Comparison of ENCODE assay signal across 10 cellular contexts in genomic region chr14:50082308-50082742, GRCh38. TPM values are rescaled to one million over a fixed set of nuclear protein-coding genes. Genes with fewer than 3 reads are reported as not detected.
DNase-seq lines count a peak whose midpoint lies in the region; ATAC-seq and TF ChIP-seq lines count a peak whose summit lies in the region.
"Had no signal": no experiment of that assay in that cellular context is flagged by ENCODE, and none has a peak within 500 bp of the region (broad histone marks: within the 10 kb centered on the region; RNA-seq: fewer than 3 reads in every experiment).

No MANE protein-coding gene starts in this region.

- no peak overlapping the region for H3K4me3 ChIP-seq in BLaER1 treated with 17β-estradiol and CSF1 and Interleukin-3, amounts not matched to agents 10 nM and 100 nM
- no peak overlapping the region for H3K4me3 ChIP-seq in PC-3 (ENCODE audit: low read length)
- H3K4me3 ChIP-seq: left ventricle myocardium inferior had no signal

- intact Hi-C loops in PC-3 (cut with micrococcal nuclease) = no loop called here

- H2AFZ ChIP-seq in PC-3 (ENCODE audit: low read length) = no peak overlapping the region

- no peaks in the 10 kb centered on the region for H3F3A ChIP-seq in PC-3 (ENCODE audit: low read length, unreplicated experiment)

- no peaks in the 10 kb centered on the region for H3K27me3 Mint-ChIP-seq in T-helper 1 cell treated with Interleukin-12 subunit alpha and Interleukin-12 subunit beta and Interleukin-4 antibody, amounts not matched to agents 30 μg/mL and 1 μg/mL, for 36 hours (ENCODE audit: low read depth)
- H3K27me3 Mint-ChIP-seq in activated naive CD8-positive, alpha-beta T cell treated with anti-CD3 and anti-CD28 coated beads for 36 hours = no peaks in the 10 kb centered on the region
- peaks cover 5% of the 10 kb centered on the region for H3K27me3 Mint-ChIP-seq in nephron progenitor cell (ENCODE audit: low read depth, poor library complexity)

- H3K4me1 Mint-ChIP-seq in T-helper 1 cell treated with Interleukin-12 subunit alpha and Interleukin-12 subunit beta and Interleukin-4 antibody, amounts not matched to agents 30 μg/mL and 1 μg/mL, for 36 hours (ENCODE audit: low read depth) = peaks cover 54% of the 10 kb centered on the region
- peaks cover 68% of the 10 kb centered on the region for H3K4me1 Mint-ChIP-seq in activated naive CD8-positive, alpha-beta T cell treated with anti-CD3 and anti-CD28 coated beads for 36 hours
- peaks cover 35% of the 10 kb centered on the region for H3K4me1 Mint-ChIP-seq in nephron progenitor cell

- peaks cover 4% of the 10 kb centered on the region for H3K9me3 Mint-ChIP-seq in T-helper 1 cell treated with Interleukin-12 subunit alpha and Interleukin-12 subunit beta and Interleukin-4 antibody, amounts not matched to agents 30 μg/mL and 1 μg/mL, for 36 hours
- H3K9me3 Mint-ChIP-seq in activated naive CD8-positive, alpha-beta T cell treated with anti-CD3 and anti-CD28 coated beads for 36 hours = peaks cover 7% of the 10 kb centered on the region
- peaks cover 12% of the 10 kb centered on the region for H3K9me3 Mint-ChIP-seq in nephron progenitor cell
- H3K9me3 Mint-ChIP-seq: HFFc6 had no signal

- DNase-seq in activated naive CD8-positive, alpha-beta T cell treated with anti-CD3 and anti-CD28 coated beads for 36 hours = peak; percentile 55
- DNase-seq in nephron progenitor cell = no peak
- DNase-seq in erythroblast (lab: John Stamatoyannopoulos, UW) = no peak
- no peak for DNase-seq in HPDE6-E6E7 (ENCODE audit: extremely low spot score)
- DNase-seq in PC-3 = no peak
- DNase-seq: left ventricle myocardium inferior had no signal

- H3K36me3 Mint-ChIP-seq in T-helper 1 cell treated with Interleukin-12 subunit alpha and Interleukin-12 subunit beta and Interleukin-4 antibody, amounts not matched to agents 30 μg/mL and 1 μg/mL, for 36 hours (ENCODE audit: low read depth) = peaks cover 19% of the 10 kb centered on the region
- H3K36me3 Mint-ChIP-seq in activated naive CD8-positive, alpha-beta T cell treated with anti-CD3 and anti-CD28 coated beads for 36 hours = peaks cover 31% of the 10 kb centered on the region
- no peaks in the 10 kb centered on the region for H3K36me3 Mint-ChIP-seq in nephron progenitor cell (ENCODE audit: low read depth)

- H3K4me3 Mint-ChIP-seq in T-helper 1 cell treated with Interleukin-12 subunit alpha and Interleukin-12 subunit beta and Interleukin-4 antibody, amounts not matched to agents 30 μg/mL and 1 μg/mL, for 36 hours = peak overlapping the region; percentile 55
- peak overlapping the region; percentile 87 for H3K4me3 Mint-ChIP-seq in activated naive CD8-positive, alpha-beta T cell treated with anti-CD3 and anti-CD28 coated beads for 36 hours
- H3K4me3 Mint-ChIP-seq in nephron progenitor cell = no peak overlapping the region
- H3K4me3 Mint-ChIP-seq: HFFc6 had no signal

- peak overlapping the region in 5 of 11 experiments; percentile 3 to 41 (median 11); a peak in 3 of 22 replicates for H3K9ac ChIP-seq in BLaER1 treated with 17β-estradiol and CSF1 and Interleukin-3, amounts not matched to agents 10 nM and 100 nM
- H3K9ac ChIP-seq in PC-3 (ENCODE audit: low read length) = no peak overlapping the region

- TF ChIP-seq CTCF in nephron progenitor cell (IDR thresholded peaks at IDR 0.05) (no peak), PC-3 (conservative IDR thresholded peaks at IDR 0.05; ENCODE audit: low read depth, low read length) (no peak)

- BruUV-seq in PC-3 (replicated peaks; lab: Mats Ljungman, UMichigan) = no TSS peak

- peak overlapping the region in 7 of 11 experiments; percentile 8 to 64 (median 50); a peak in 9 of 22 replicates for H3K27ac ChIP-seq in BLaER1 treated with 17β-estradiol and CSF1 and Interleukin-3, amounts not matched to agents 10 nM and 100 nM
- no peak overlapping the region for H3K27ac ChIP-seq in PC-3 (ENCODE audit: low read length)
- H3K27ac ChIP-seq: left ventricle myocardium inferior had no signal

- H3K4me2 ChIP-seq in BLaER1 treated with 17β-estradiol and CSF1 and Interleukin-3, amounts not matched to agents 10 nM and 100 nM = peak overlapping the region; percentile 25 to 75 (median 55)
- no peak overlapping the region for H3K4me2 ChIP-seq in PC-3 (ENCODE audit: low read length)

- H3K27me3 ChIP-seq in BLaER1 treated with 17β-estradiol and CSF1 and Interleukin-3, amounts not matched to agents 10 nM and 100 nM = no peaks in the 10 kb centered on the region
- no peaks in the 10 kb centered on the region for H3K27me3 ChIP-seq in PC-3 (ENCODE audit: low read length)

- CTCF ChIA-PET in PC-3 (lab: Charles Lee) = no interaction called here

- no peaks in the 10 kb centered on the region for H3K36me3 ChIP-seq in BLaER1 treated with 17β-estradiol and CSF1 and Interleukin-3, amounts not matched to agents 10 nM and 100 nM
- no peaks in the 10 kb centered on the region for H3K36me3 ChIP-seq in PC-3 (ENCODE audit: low read depth, low read length)
- H3K36me3 ChIP-seq: left ventricle myocardium inferior had no signal

- H3K9me2 ChIP-seq in PC-3 (replicated peaks; ENCODE audit: low read length) = no peaks in the 10 kb centered on the region

- peaks cover 0 to 4% (median 0%) of the 10 kb centered on the region in 11 experiments; a peak in 1 of 22 replicates for H3K9me3 ChIP-seq in BLaER1 treated with 17β-estradiol and CSF1 and Interleukin-3, amounts not matched to agents 10 nM and 100 nM (replicated peaks in 1 of 11)
- H3K9me3 ChIP-seq in PC-3 (ENCODE audit: low read length) = no peaks in the 10 kb centered on the region
- H3K9me3 ChIP-seq: left ventricle myocardium inferior had no signal

- TF ChIP-seq POLR2A in erythroblast (IDR thresholded peaks at IDR 0.05; ENCODE audit: low read length) = no peak

- peaks cover 37 to 56% (median 44%) of the 10 kb centered on the region in 10 experiments; a peak in 19 of 20 replicates for H3K4me1 ChIP-seq in BLaER1 treated with 17β-estradiol and CSF1 and Interleukin-3, amounts not matched to agents 10 nM and 100 nM
- H3K4me1 ChIP-seq in PC-3 (ENCODE audit: insufficient read depth, low read length) = 0 out of 2 replicates have a peak, but pooled peaks cover 4% of the 10 kb centered on the region
- H3K4me1 ChIP-seq: left ventricle myocardium inferior had no signal

- no peaks in the 10 kb centered on the region for H4K20me1 ChIP-seq in BLaER1 treated with 17β-estradiol and CSF1 and Interleukin-3, amounts not matched to agents 10 nM and 100 nM
- H4K20me1 ChIP-seq in PC-3 (ENCODE audit: low read length) = no peaks in the 10 kb centered on the region

- no peak for ATAC-seq in GM21717 (IDR thresholded peaks at IDR 0.05; ENCODE audit: unreplicated experiment)
- no peak for ATAC-seq in PC-3

- POLR2A ChIA-PET in PC-3 (lab: Charles Lee; ENCODE audit: unreplicated experiment) = no interaction called here

- peak overlapping the region; percentile 95 for H3K27ac Mint-ChIP-seq in T-helper 1 cell treated with Interleukin-12 subunit alpha and Interleukin-12 subunit beta and Interleukin-4 antibody, amounts not matched to agents 30 μg/mL and 1 μg/mL, for 36 hours
- peak overlapping the region; percentile 96 for H3K27ac Mint-ChIP-seq in activated naive CD8-positive, alpha-beta T cell treated with anti-CD3 and anti-CD28 coated beads for 36 hours
- peak overlapping the region; percentile 68 for H3K27ac Mint-ChIP-seq in nephron progenitor cell
- H3K27ac Mint-ChIP-seq: HFFc6 had no signal

- no peaks in the 10 kb centered on the region for H3K79me2 ChIP-seq in PC-3 (ENCODE audit: low read length)

RNA-seq across cellular contexts. Expression of gene VCPKMT, which starts 34.0 kb away (rescaled TPM):
- 10 to 100 TPM; 13.3 to 14.3 TPM for total RNA-seq in activated naive CD8-positive, alpha-beta T cell treated with anti-CD3 and anti-CD28 coated beads for 36 hours
- total RNA-seq in PC-3 (2014; rRNA removed) = 8.2 and 8.8 TPM in 2 replicates
